Comparison of ENCODE assay signal across 8 cellular contexts in genomic region chr1:89855413-89856123, GRCh38. TPM values are rescaled to one million over a fixed set of nuclear protein-coding genes. Genes with fewer than 3 reads are reported as not detected.
A peak's percentile ranks its signal among the peaks of the same experiment; 100 is the strongest.
DNase-seq lines count a peak whose midpoint lies in the region; ATAC-seq and TF ChIP-seq lines count a peak whose summit lies in the region.

No MANE protein-coding gene starts in this region.

- DNase-seq in CD8-positive, alpha-beta T cell = no peak
- no peak for DNase-seq in H9
- no peak for DNase-seq in ecto neural progenitor cell (ENCODE audit: low spot score)
- DNase-seq in esophagus muscularis mucosa (ENCODE audit: extremely low spot score) = no peak
- DNase-seq in H4 (ENCODE audit: low spot score) = no peak

- H3K23ac ChIP-seq in H9 (ENCODE audit: insufficient read length, low read depth, low read length) = no peak overlapping the region

- H3K27me3 ChIP-seq in CD8-positive, alpha-beta T cell (ENCODE audit: insufficient read depth, low read length) = no peaks in the 10 kb centered on the region
- no peaks in the 10 kb centered on the region for H3K27me3 ChIP-seq in endocrine pancreas (ENCODE audit: control insufficient read depth, insufficient read depth, low read length)
- H3K27me3 ChIP-seq in H9 (ENCODE audit: insufficient read depth, low read length) = no peaks in the 10 kb centered on the region
- H3K27me3 ChIP-seq in esophagus muscularis mucosa = no peaks in the 10 kb centered on the region

- H3K4me2 ChIP-seq in H9 (ENCODE audit: insufficient read depth, insufficient read length, low read length) = no peak overlapping the region

- no CpG with 5 or more reads among the region's 2 CpGs for WGBS in H9 (ENCODE audit: extremely low coverage, insufficient read length, low lambda C conversion rate)
- WGBS in esophagus muscularis mucosa = 71% methylated on average over 2 of the region's 2 CpGs

- no peak overlapping the region for H3K4ac ChIP-seq in H9 (ENCODE audit: low read depth, low read length)

- H3K4me1 Mint-ChIP-seq in CD8-positive, alpha-beta T cell (ENCODE audit: low read depth) = peaks cover 18% of the 10 kb centered on the region
- H3K4me1 Mint-ChIP-seq in H9 = no peaks in the 10 kb centered on the region

- H4K20me1 ChIP-seq in H9 (ENCODE audit: control insufficient read depth, insufficient read depth, insufficient read length) = no peaks in the 10 kb centered on the region

- H3K4me3 Mint-ChIP-seq in CD8-positive, alpha-beta T cell = no peak overlapping the region
- no peak overlapping the region for H3K4me3 Mint-ChIP-seq in H9

- no peak overlapping the region for H2AFZ ChIP-seq in H9 (ENCODE audit: low read length)

- H3K4me3 ChIP-seq in CD8-positive, alpha-beta T cell (ENCODE audit: low read depth, low read length) = no peak overlapping the region
- peak overlapping the region; percentile 3 for H3K4me3 ChIP-seq in endocrine pancreas (ENCODE audit: control insufficient read depth, insufficient read depth, low read length)
- no peak overlapping the region for H3K4me3 ChIP-seq in esophagus muscularis mucosa

- H3K56ac ChIP-seq in H9 (ENCODE audit: insufficient read length, low read depth, low read length) = no peak overlapping the region

- H3T11ph ChIP-seq in H9 (ENCODE audit: low read length) = no peak overlapping the region

- no peak overlapping the region for H2BK20ac ChIP-seq in H9 (ENCODE audit: low read depth, low read length, poor library complexity, severe bottlenecking)

- POLR2A ChIA-PET in CD8-positive, alpha-beta T cell (lab: Charles Lee) = interaction anchor here (0.8 to 2.9 kb wide), 5 partner anchors 9 to 36 kb away, joined by 3 to 18 read pairs (median 4); no protein-coding TSS in a partner anchor

- H3K27ac ChIP-seq in CD8-positive, alpha-beta T cell (ENCODE audit: low read depth, low read length) = peak overlapping the region; percentile 43
- no peak overlapping the region for H3K27ac ChIP-seq in H9 (ENCODE audit: insufficient read length, low read depth, low read length)
- H3K27ac ChIP-seq in esophagus muscularis mucosa (replicated peaks in 1 of 4) = no peak overlapping the region

- H4K8ac ChIP-seq in H9 (replicated peaks; ENCODE audit: insufficient read length, low read depth, low read length) = no peak overlapping the region

- no peak overlapping the region for H4K91ac ChIP-seq in H9 (ENCODE audit: insufficient read length, low read depth, low read length)

- no peak overlapping the region for H4K5ac ChIP-seq in H9 (ENCODE audit: insufficient read length, low read depth, low read length)

- H2BK120ac ChIP-seq in H9 (ENCODE audit: low read depth, low read length, poor library complexity, severe bottlenecking) = no peak overlapping the region

- H3K23me2 ChIP-seq in H9 (ENCODE audit: insufficient read length, low read depth, low read length, poor library complexity, severe bottlenecking) = no peaks in the 10 kb centered on the region

- H2AK5ac ChIP-seq in H9 (ENCODE audit: insufficient read length, low read length) = no peak overlapping the region

- TF ChIP-seq POLR2A in esophagus muscularis mucosa (IDR thresholded peaks at IDR 0.05; ENCODE audit: low read depth) = no peak

- no peak overlapping the region for H3K9ac ChIP-seq in endocrine pancreas (ENCODE audit: control insufficient read depth, insufficient read depth, low read length)
- no peak overlapping the region for H3K9ac ChIP-seq in H9 (ENCODE audit: extremely low read depth, insufficient read length, low read length)

- intact Hi-C loops in CD8-positive, alpha-beta T cell (cut with DNase I, micrococcal nuclease) = loop anchor here (1.0 to 10.0 kb wide), 4 partner anchors 10 to 221 kb away; partner anchors contain the start of gene LRRC8C (in 1 of the 2)
- intact Hi-C loops in esophagus muscularis mucosa (cut with DNase I) = no loop called here

- H3K9me3 Mint-ChIP-seq in CD8-positive, alpha-beta T cell = no peaks in the 10 kb centered on the region
- H3K9me3 Mint-ChIP-seq in H9 = no peaks in the 10 kb centered on the region

- H3K9me3 ChIP-seq in CD8-positive, alpha-beta T cell (ENCODE audit: low read length) = no peaks in the 10 kb centered on the region
- H3K9me3 ChIP-seq in endocrine pancreas (ENCODE audit: control insufficient read depth, low read length) (no peaks in the 10 kb centered on the region), H9 (ENCODE audit: control insufficient read depth, low read depth, low read length) (no peaks in the 10 kb centered on the region), esophagus muscularis mucosa (no peaks in the 10 kb centered on the region)

- CTCF ChIA-PET in CD8-positive, alpha-beta T cell (lab: Charles Lee) = interaction anchor here (0.9 kb wide), 1 partner anchor 10 kb away, joined by 3 read pairs; no protein-coding TSS in a partner anchor

- no peaks in the 10 kb centered on the region for H3K36me3 ChIP-seq in CD8-positive, alpha-beta T cell (ENCODE audit: insufficient read depth, low read length)
- H3K36me3 ChIP-seq in endocrine pancreas (ENCODE audit: control insufficient read depth, insufficient read depth, low read length) (no peaks in the 10 kb centered on the region), esophagus muscularis mucosa (no peaks in the 10 kb centered on the region)

- no peak overlapping the region for H3K14ac ChIP-seq in H9 (ENCODE audit: insufficient read depth, low read length)

- TF ChIP-seq CTCF in CD8-positive, alpha-beta T cell (IDR thresholded peaks at IDR 0.05) = no peak
- TF ChIP-seq CTCF in H9 (conservative IDR thresholded peaks at IDR 0.05) (no peak), esophagus muscularis mucosa (IDR thresholded peaks at IDR 0.05) (no peak)

- no peaks in the 10 kb centered on the region; the same call in 1 of the 2 replicates for H3K79me2 ChIP-seq in H9 (ENCODE audit: insufficient read depth, low read length)

- peaks cover 38% of the 10 kb centered on the region for H3K4me1 ChIP-seq in CD8-positive, alpha-beta T cell (ENCODE audit: insufficient read depth, low read length)
- H3K4me1 ChIP-seq in endocrine pancreas (ENCODE audit: control insufficient read depth, insufficient read depth, low read length) (peaks cover 16% of the 10 kb centered on the region), H9 (ENCODE audit: insufficient read depth, low read length) (no peaks in the 10 kb centered on the region), esophagus muscularis mucosa (no peaks in the 10 kb centered on the region)

- no peak overlapping the region for H2BK12ac ChIP-seq in H9 (ENCODE audit: insufficient read length, low read depth, low read length)

- no peak overlapping the region for H3K27ac Mint-ChIP-seq in CD8-positive, alpha-beta T cell
- H3K27ac Mint-ChIP-seq in H9 = no peak overlapping the region

- H3K36me3 Mint-ChIP-seq in CD8-positive, alpha-beta T cell = peaks cover 24% of the 10 kb centered on the region
- peaks cover 0 to 6% (median 2%) of the 10 kb centered on the region in 3 experiments; a peak in 5 of 7 replicates for H3K36me3 Mint-ChIP-seq in H9 (ENCODE audit: insufficient read depth in 1 of 3, low read depth in 3 of 3)

- peak; percentile 80 for ATAC-seq in CD8-positive, alpha-beta T cell
- ATAC-seq in GM21360 (IDR thresholded peaks at IDR 0.05; ENCODE audit: unreplicated experiment) (peak; percentile 89), HG03571 (IDR thresholded peaks at IDR 0.05; ENCODE audit: unreplicated experiment) (peak; percentile 86)

- peaks cover 3% of the 10 kb centered on the region for H3K79me1 ChIP-seq in H9 (ENCODE audit: insufficient read depth, low read depth, low read length, poor library complexity, severe bottlenecking)

- no peak for TF ChIP-seq EP300 in esophagus muscularis mucosa (IDR thresholded peaks at IDR 0.05)

- H3K18ac ChIP-seq in H9 (ENCODE audit: insufficient read length, low read depth, low read length) = no peak overlapping the region

- H3K27me3 Mint-ChIP-seq in CD8-positive, alpha-beta T cell (ENCODE audit: low read depth) = no peaks in the 10 kb centered on the region
- no peaks in the 10 kb centered on the region for H3K27me3 Mint-ChIP-seq in H9 (ENCODE audit: low read depth)

- no peak overlapping the region for H2BK15ac ChIP-seq in H9 (ENCODE audit: low read depth, low read length)

- H2BK5ac ChIP-seq in H9 (ENCODE audit: insufficient read length, low read length) = no peak overlapping the region

RNA-seq across cellular contexts. Expression of gene LRRC8D, which starts 34.7 kb away (rescaled TPM):
- 10 to 100 TPM; 14.2 to 16.9 TPM for total RNA-seq in CD8-positive, alpha-beta T cell
- total RNA-seq in H9 (2021) = 34.7 and 37.2 TPM in 2 replicates
- total RNA-seq in esophagus muscularis mucosa = 10 to 100 TPM in 1 of 4 donors, 1 to 10 TPM in 3; 4.2 to 10.4 (median 6.6) TPM
- 22.9 and 25.2 TPM in 2 replicates for total RNA-seq in H4 (2014; rRNA removed; shearing (Covaris generic))
